In the genomic region with DNA sequence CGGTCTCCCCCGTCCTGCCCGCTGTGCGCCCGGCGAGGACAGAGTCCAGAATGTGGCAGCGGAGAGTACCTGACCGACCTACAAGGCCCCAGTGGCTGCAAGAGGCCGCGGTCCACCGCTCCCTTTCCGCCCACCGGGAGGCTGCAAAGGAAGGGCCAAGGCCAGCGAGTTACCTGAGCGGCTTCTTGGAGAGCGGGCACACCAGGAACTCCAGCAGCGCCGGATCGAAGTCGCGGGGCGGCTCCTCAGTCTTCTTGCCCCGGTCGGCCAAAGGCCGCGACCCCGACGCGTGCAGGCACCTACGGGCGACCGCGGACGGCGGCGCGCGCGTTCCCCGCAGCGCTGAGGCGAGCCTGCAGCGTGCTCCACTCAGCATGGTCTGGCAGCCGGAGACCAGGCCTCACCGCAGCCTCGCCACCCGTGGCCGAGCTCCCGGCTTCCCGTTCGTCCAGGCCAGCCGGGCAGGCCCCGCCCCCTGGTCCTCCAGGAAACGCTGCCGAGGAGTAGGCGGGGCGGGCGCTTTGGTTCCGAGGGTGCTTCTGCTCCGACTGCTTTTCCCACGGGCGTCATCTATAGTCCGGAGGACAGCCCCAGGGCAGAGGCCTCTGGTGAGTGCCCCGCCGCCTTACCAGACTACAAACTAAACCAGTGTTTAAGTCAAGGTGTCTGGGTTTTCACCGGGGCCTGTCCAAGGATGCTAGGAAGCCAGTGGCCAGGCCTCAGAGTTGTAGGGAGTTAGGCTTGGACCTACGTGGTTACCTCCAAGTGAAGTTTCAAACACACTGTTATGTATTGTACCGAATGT, we compare ENCODE assay signal across 1 cellular context.
TF ChIP-seq lines count a peak whose summit lies in the region.

A gene with protein sequence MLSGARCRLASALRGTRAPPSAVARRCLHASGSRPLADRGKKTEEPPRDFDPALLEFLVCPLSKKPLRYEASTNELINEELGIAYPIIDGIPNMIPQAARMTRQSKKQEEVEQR (minus strand): TSS at position 452 of the 805 bp plus-strand sequence. CDS start 76 bp downstream, at position 376.

TF ChIP-seq in K562, 482 proteins besides CTCF, POLR2A, EP300 and RAD21 (continued from another document and continues in another):
- TF ChIP-seq HDAC8 (tag; IDR thresholded peaks at IDR 0.05): no peak
- TF ChIP-seq NR3C1 (CRISPR knock-in tag; IDR thresholded peaks at IDR 0.05): no peak
- 0 out of 2 replicates have a peak, but pooled peaks have one; percentile 36 for TF ChIP-seq CBX5 (IDR thresholded peaks at IDR 0.05; ENCODE audit: borderline replicate concordance, low read depth)
- TF ChIP-seq MYC (IDR thresholded peaks at IDR 0.05; ENCODE audit: low read depth, low read length): peak; percentile 95
- TF ChIP-seq MYC (CRISPR knock-in tag; IDR thresholded peaks at IDR 0.05; ENCODE audit: borderline replicate concordance, low read depth): no peak
- TF ChIP-seq, protein P1, sequence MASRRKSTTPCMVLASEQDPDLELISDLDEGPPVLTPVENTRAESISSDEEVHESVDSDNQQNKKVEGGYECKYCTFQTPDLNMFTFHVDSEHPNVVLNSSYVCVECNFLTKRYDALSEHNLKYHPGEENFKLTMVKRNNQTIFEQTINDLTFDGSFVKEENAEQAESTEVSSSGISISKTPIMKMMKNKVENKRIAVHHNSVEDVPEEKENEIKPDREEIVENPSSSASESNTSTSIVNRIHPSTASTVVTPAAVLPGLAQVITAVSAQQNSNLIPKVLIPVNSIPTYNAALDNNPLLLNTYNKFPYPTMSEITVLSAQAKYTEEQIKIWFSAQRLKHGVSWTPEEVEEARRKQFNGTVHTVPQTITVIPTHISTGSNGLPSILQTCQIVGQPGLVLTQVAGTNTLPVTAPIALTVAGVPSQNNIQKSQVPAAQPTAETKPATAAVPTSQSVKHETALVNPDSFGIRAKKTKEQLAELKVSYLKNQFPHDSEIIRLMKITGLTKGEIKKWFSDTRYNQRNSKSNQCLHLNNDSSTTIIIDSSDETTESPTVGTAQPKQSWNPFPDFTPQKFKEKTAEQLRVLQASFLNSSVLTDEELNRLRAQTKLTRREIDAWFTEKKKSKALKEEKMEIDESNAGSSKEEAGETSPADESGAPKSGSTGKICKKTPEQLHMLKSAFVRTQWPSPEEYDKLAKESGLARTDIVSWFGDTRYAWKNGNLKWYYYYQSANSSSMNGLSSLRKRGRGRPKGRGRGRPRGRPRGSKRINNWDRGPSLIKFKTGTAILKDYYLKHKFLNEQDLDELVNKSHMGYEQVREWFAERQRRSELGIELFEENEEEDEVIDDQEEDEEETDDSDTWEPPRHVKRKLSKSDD (conservative IDR thresholded peaks at IDR 0.05; ENCODE audit: low read length): no peak
- TF ChIP-seq, protein P2, sequence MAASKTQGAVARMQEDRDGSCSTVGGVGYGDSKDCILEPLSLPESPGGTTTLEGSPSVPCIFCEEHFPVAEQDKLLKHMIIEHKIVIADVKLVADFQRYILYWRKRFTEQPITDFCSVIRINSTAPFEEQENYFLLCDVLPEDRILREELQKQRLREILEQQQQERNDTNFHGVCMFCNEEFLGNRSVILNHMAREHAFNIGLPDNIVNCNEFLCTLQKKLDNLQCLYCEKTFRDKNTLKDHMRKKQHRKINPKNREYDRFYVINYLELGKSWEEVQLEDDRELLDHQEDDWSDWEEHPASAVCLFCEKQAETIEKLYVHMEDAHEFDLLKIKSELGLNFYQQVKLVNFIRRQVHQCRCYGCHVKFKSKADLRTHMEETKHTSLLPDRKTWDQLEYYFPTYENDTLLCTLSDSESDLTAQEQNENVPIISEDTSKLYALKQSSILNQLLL (CRISPR knock-in tag; IDR thresholded peaks at IDR 0.05; ENCODE audit: borderline replicate concordance): no peak
- no peak for TF ChIP-seq PCBP2 (IDR thresholded peaks at IDR 0.05; ENCODE audit: low read depth, low read length, poor library complexity, severe bottlenecking)
- TF ChIP-seq, protein P3, sequence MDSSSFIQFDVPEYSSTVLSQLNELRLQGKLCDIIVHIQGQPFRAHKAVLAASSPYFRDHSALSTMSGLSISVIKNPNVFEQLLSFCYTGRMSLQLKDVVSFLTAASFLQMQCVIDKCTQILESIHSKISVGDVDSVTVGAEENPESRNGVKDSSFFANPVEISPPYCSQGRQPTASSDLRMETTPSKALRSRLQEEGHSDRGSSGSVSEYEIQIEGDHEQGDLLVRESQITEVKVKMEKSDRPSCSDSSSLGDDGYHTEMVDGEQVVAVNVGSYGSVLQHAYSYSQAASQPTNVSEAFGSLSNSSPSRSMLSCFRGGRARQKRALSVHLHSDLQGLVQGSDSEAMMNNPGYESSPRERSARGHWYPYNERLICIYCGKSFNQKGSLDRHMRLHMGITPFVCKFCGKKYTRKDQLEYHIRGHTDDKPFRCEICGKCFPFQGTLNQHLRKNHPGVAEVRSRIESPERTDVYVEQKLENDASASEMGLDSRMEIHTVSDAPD (CRISPR knock-in tag; IDR thresholded peaks at IDR 0.05): no peak
- no peak for TF ChIP-seq KDM2B (CRISPR knock-in tag; IDR thresholded peaks at IDR 0.05)
- TF ChIP-seq ZBTB8A (IDR thresholded peaks at IDR 0.05; ENCODE audit: partially characterized antibody): no peak
- TF ChIP-seq ZNF830 (CRISPR knock-in tag; IDR thresholded peaks at IDR 0.05): 0 out of 2 replicates have a peak, but pooled peaks have one; percentile 2
- TF ChIP-seq RFX7 (CRISPR knock-in tag; IDR thresholded peaks at IDR 0.05): no peak
- TF ChIP-seq, protein P4, sequence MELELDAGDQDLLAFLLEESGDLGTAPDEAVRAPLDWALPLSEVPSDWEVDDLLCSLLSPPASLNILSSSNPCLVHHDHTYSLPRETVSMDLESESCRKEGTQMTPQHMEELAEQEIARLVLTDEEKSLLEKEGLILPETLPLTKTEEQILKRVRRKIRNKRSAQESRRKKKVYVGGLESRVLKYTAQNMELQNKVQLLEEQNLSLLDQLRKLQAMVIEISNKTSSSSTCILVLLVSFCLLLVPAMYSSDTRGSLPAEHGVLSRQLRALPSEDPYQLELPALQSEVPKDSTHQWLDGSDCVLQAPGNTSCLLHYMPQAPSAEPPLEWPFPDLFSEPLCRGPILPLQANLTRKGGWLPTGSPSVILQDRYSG (tag; conservative IDR thresholded peaks at IDR 0.05; ENCODE audit: low read depth): no peak
- 0 out of 2 replicates have a peak, but pooled peaks have one; percentile 44 for TF ChIP-seq LCOR (CRISPR knock-in tag; IDR thresholded peaks at IDR 0.05)
- peak; percentile 57; the same call in 1 of the 2 replicates for TF ChIP-seq CREM (IDR thresholded peaks at IDR 0.05; ENCODE audit: low read depth)
- no peak for TF ChIP-seq NFIX (CRISPR knock-in tag; IDR thresholded peaks at IDR 0.05; ENCODE audit: low read depth)
- TF ChIP-seq, protein P5, sequence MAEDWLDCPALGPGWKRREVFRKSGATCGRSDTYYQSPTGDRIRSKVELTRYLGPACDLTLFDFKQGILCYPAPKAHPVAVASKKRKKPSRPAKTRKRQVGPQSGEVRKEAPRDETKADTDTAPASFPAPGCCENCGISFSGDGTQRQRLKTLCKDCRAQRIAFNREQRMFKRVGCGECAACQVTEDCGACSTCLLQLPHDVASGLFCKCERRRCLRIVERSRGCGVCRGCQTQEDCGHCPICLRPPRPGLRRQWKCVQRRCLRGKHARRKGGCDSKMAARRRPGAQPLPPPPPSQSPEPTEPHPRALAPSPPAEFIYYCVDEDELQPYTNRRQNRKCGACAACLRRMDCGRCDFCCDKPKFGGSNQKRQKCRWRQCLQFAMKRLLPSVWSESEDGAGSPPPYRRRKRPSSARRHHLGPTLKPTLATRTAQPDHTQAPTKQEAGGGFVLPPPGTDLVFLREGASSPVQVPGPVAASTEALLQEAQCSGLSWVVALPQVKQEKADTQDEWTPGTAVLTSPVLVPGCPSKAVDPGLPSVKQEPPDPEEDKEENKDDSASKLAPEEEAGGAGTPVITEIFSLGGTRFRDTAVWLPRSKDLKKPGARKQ (CRISPR knock-in tag; IDR thresholded peaks at IDR 0.05): no peak
- no peak for TF ChIP-seq NCOA6 (IDR thresholded peaks at IDR 0.05)
- TF ChIP-seq, protein P6, sequence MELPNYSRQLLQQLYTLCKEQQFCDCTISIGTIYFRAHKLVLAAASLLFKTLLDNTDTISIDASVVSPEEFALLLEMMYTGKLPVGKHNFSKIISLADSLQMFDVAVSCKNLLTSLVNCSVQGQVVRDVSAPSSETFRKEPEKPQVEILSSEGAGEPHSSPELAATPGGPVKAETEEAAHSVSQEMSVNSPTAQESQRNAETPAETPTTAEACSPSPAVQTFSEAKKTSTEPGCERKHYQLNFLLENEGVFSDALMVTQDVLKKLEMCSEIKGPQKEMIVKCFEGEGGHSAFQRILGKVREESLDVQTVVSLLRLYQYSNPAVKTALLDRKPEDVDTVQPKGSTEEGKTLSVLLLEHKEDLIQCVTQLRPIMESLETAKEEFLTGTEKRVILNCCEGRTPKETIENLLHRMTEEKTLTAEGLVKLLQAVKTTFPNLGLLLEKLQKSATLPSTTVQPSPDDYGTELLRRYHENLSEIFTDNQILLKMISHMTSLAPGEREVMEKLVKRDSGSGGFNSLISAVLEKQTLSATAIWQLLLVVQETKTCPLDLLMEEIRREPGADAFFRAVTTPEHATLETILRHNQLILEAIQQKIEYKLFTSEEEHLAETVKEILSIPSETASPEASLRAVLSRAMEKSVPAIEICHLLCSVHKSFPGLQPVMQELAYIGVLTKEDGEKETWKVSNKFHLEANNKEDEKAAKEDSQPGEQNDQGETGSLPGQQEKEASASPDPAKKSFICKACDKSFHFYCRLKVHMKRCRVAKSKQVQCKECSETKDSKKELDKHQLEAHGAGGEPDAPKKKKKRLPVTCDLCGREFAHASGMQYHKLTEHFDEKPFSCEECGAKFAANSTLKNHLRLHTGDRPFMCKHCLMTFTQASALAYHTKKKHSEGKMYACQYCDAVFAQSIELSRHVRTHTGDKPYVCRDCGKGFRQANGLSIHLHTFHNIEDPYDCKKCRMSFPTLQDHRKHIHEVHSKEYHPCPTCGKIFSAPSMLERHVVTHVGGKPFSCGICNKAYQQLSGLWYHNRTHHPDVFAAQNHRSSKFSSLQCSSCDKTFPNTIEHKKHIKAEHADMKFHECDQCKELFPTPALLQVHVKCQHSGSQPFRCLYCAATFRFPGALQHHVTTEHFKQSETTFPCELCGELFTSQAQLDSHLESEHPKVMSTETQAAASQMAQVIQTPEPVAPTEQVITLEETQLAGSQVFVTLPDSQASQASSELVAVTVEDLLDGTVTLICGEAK (IDR thresholded peaks at IDR 0.05): peak; percentile 88
- TF ChIP-seq, protein P6 (CRISPR knock-in tag; IDR thresholded peaks at IDR 0.05): no peak
- no peak for TF ChIP-seq ZKSCAN3 (CRISPR knock-in tag; IDR thresholded peaks at IDR 0.05)
- TF ChIP-seq BHLHE40 (IDR thresholded peaks at IDR 0.05; ENCODE audit: low read length): no peak; the same call in none of the 2 replicates
- no peak for TF ChIP-seq PPARD (CRISPR knock-in tag; IDR thresholded peaks at IDR 0.05)
- no peak for TF ChIP-seq ZNF77 (CRISPR knock-in tag; IDR thresholded peaks at IDR 0.05)
- TF ChIP-seq FUS (optimal IDR thresholded peaks at IDR 0.05; ENCODE audit: low read depth, low read length): peak; percentile 49
- no peak; the same call in 1 of the 2 replicates for TF ChIP-seq MEF2A (IDR thresholded peaks at IDR 0.05; ENCODE audit: control insufficient read depth, low read depth, low read length)
- TF ChIP-seq, protein P7, sequence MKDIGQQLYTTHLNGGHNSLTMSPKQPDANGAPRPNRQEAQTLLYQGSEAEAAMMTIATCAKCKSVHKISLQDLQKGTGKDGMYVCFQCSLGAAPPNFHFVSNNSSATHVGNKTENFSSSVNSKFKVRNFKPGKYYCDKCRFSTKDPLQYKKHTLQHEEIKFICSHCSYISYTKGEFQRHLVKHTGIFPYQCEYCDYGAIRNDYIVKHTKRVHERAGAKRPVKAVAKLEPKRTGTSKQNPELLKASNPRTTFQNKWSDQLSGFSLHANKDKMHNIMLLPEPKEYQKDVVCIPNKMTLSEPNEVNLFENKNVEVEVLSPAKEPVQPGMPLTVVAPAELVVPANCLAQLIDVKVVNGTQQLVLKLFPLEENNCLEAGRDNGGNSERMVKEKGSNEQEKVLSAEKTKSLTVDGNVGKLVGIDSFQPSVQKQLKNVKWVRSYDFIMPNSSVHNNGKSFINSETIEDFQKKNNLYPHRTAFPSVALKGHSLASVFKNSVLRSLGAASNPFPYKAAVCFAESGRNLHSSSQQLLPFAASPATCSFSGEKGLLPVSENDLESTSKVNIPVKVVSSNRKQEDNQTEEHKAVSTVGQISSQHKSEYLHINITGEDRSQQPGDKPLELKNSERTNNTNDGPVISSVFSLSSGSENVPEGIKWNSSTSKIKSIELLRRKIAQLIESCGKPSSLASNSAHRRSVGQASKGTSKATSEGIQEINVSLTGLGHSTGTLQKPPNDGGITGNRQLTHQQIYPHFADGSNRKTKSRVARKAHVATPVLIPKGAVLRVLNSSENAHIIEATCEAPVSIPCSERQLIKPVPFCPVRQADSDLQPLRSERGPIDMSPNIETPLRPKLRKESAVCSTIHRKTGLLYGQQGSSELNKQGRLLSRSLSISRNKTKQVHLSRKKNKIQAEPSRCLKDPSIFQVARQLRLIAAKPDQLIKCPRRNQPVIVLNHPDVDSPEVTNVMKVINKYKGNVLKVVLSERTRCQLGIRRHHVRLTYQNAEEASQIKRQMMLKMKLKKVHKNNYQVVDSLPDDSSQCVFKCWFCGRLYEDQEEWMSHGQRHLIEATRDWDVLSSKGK (CRISPR knock-in tag; IDR thresholded peaks at IDR 0.05): no peak
- TF ChIP-seq DPF2 (IDR thresholded peaks at IDR 0.05): no peak
- peak; percentile 95 for TF ChIP-seq TAF1 (IDR thresholded peaks at IDR 0.05; ENCODE audit: control insufficient read depth, extremely low read depth, insufficient read depth, low read length, severe bottlenecking)
